16 cellular contexts compared by ENCODE assay signal in genomic region chr17:9725575-9725974, GRCh38.
DNase-seq lines count a peak whose midpoint lies in the region; ATAC-seq, FAIRE-seq and TF ChIP-seq lines count a peak whose summit lies in the region.
"Had no signal": no experiment of that assay in that cellular context is flagged by ENCODE, and none has a peak within 500 bp of the region (broad histone marks: within the 10 kb centered on the region; RNA-seq: fewer than 3 reads in every experiment).

No MANE protein-coding gene starts in this region.

- in situ Hi-C loops in ACHN (cut with HindIII; ENCODE audit: low pct_ligation_motif_present, low pct_unique_long_range_greater_than_20kb, low sequenced_read_pairs) = no loop called here

- H3K9me3 ChIP-seq in osteoblast (ENCODE audit: low read depth, low read length) (no peaks in the 10 kb centered on the region), pancreas (no peaks in the 10 kb centered on the region)
- H3K9me3 ChIP-seq: tibial artery had no signal

- TF ChIP-seq CTCF in choroid plexus epithelial cell (conservative IDR thresholded peaks at IDR 0.05; ENCODE audit: low read depth, low read length) (peak; percentile 66), osteoblast (IDR thresholded peaks at IDR 0.05; ENCODE audit: extremely low read depth, low read depth, low read length) (no peak), pancreas (IDR thresholded peaks at IDR 0.05) (no peak)

- WGBS in pancreas, 2 donors = 78 to 89% methylated on average over 9 of the region's 9 CpGs

- H3K4me3 ChIP-seq in choroid plexus epithelial cell (ENCODE audit: low read depth, low read length) = no peak overlapping the region
- no peak overlapping the region for H3K4me3 ChIP-seq in osteoblast (ENCODE audit: insufficient read depth, low read length)
- no peak overlapping the region for H3K4me3 ChIP-seq in pancreas
- H3K4me3 ChIP-seq: tibial artery had no signal

- H3K36me3 ChIP-seq in osteoblast (ENCODE audit: insufficient read depth, low read length) (no peaks in the 10 kb centered on the region), pancreas (no peaks in the 10 kb centered on the region)
- H3K36me3 ChIP-seq: tibial artery had no signal

- ATAC-seq in HG02885 (IDR thresholded peaks at IDR 0.05; ENCODE audit: poor library complexity, unreplicated experiment) (no peak), pancreas (no peak)

- H3K27me3 ChIP-seq in osteoblast (ENCODE audit: insufficient read depth, low read length) (no peaks in the 10 kb centered on the region), pancreas (no peaks in the 10 kb centered on the region)

- FAIRE-seq in pancreas (lab: Jason Lieb, UNC) = no peak
- FAIRE-seq: G401.6 had no signal

- H3K79me2 ChIP-seq in osteoblast (ENCODE audit: insufficient read depth, low read length) = no peaks in the 10 kb centered on the region

- H3K4me2 ChIP-seq in osteoblast (ENCODE audit: insufficient read depth, low read length) = no peak overlapping the region

- no peaks in the 10 kb centered on the region for H4K20me1 ChIP-seq in osteoblast (ENCODE audit: insufficient read depth, low read length)

- H3K4me1 ChIP-seq in osteoblast (ENCODE audit: insufficient read depth, low read length) (no peaks in the 10 kb centered on the region), pancreas (no peaks in the 10 kb centered on the region)
- H3K4me1 ChIP-seq: tibial artery had no signal

- peak; percentile 68 for DNase-seq in DMS 273 (lab: John Stamatoyannopoulos, UW; ENCODE audit: unreplicated experiment)
- peak; percentile 16 for DNase-seq in NCI-H2196 (lab: John Stamatoyannopoulos, UW; ENCODE audit: unreplicated experiment)
- peak; percentile 44 for DNase-seq in choroid plexus epithelial cell (ENCODE audit: low read depth)
- peak; percentile 48 for DNase-seq in osteoblast (ENCODE audit: insufficient read length, low spot score, missing footprints)
- DNase-seq in ACHN = no peak
- no peak for DNase-seq in NCI-H2107 (lab: John Stamatoyannopoulos, UW)
- DNase-seq in pancreas = no peak
- DNase-seq: activated CD4-positive, alpha-beta memory T cell treated with anti-CD3 and anti-CD28 coated beads for 36 hours; effector CD4-positive, alpha-beta T cell; immature natural killer cell; NCI-H146; Right ventricle myocardium superior; stimulated activated CD4-positive, alpha-beta T cell treated with anti-CD3 and anti-CD28 coated beads, Interleukin-1b, Interleukin-23, amount 100 ng/mL, for 48 hours; tibial artery had no signal

- H3K27ac ChIP-seq in osteoblast (ENCODE audit: low read depth, low read length) (no peak overlapping the region), pancreas (no peak overlapping the region)
- H3K27ac ChIP-seq: tibial artery had no signal

- no peak overlapping the region for H2AFZ ChIP-seq in osteoblast (ENCODE audit: low read length)

- intact Hi-C loops in pancreas (cut with DNase I) = no loop called here

Comparison
In these comparisons a context has a peak if more than half of its experiments do, and no peak if none do; other contexts are left out.
1. DNase-seq: peak in DMS 273 (single experiment), NCI-H2196 (single experiment), choroid plexus epithelial cell (single experiment) and osteoblast (single experiment); none in ACHN (single experiment), NCI-H2107 (single experiment) and pancreas (0 of 6).